18 cellular contexts compared by ENCODE assay signal in the genomic region with DNA sequence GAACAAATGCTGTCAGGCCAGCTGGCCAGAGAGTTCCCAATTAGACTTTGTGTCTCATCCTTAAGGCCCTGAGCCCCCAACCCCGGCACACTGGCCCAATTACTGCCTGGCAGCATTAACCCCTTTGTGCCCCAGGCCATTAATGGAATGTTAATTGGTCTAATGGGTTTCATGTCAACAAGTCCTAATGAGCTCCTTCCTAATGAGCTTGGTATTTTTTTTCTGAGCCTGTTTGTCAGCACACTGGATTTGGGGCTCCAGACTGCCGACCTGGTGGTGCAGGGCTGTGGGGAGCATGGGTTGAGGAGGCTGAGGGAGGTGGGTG.
DNase-seq lines count a peak whose midpoint lies in the region; TF ChIP-seq lines count a peak whose summit lies in the region.
"Had no signal": no experiment of that assay in that cellular context is flagged by ENCODE, and none has a peak within 500 bp of the region (broad histone marks: within the 10 kb centered on the region; RNA-seq: fewer than 3 reads in every experiment).

No MANE protein-coding gene starts in this region.

- H2AK5ac ChIP-seq in mesenchymal stem cell (ENCODE audit: low read length, severe bottlenecking): peak overlapping the region; percentile 29

- peaks cover 90% of the 10 kb centered on the region for H3K4me1 Mint-ChIP-seq in brain

- WGBS in mesenchymal stem cell: 51% methylated on average over 2 of the region's 2 CpGs
- WGBS in lower leg skin, 2 donors: 60 to 78% methylated on average over 2 of the region's 2 CpGs

- peaks cover 6% of the 10 kb centered on the region for H3K36me3 Mint-ChIP-seq in brain
- H3K36me3 Mint-ChIP-seq: CD14-positive monocyte had no signal

- H3K9me3 ChIP-seq in mesenchymal stem cell (ENCODE audit: control insufficient read depth, low read length) (no peaks in the 10 kb centered on the region), skeletal muscle tissue (ENCODE audit: control insufficient read depth in 3 of 3, low read length in 3 of 3) (no peaks in the 10 kb centered on the region), uterus (no peaks in the 10 kb centered on the region)
- H3K9me3 ChIP-seq: HAP-1, MG63 had no signal

- H4K8ac ChIP-seq in mesenchymal stem cell (ENCODE audit: low read length): no peak overlapping the region

- no peak overlapping the region for H4K91ac ChIP-seq in mesenchymal stem cell (ENCODE audit: low read length)

- peak; percentile 63 for DNase-seq in NCI-H82 (lab: John Stamatoyannopoulos, UW)
- DNase-seq in mesenchymal stem cell: no peak
- DNase-seq in uterus: no peak
- no peak for DNase-seq in lower leg skin (ENCODE audit: low spot score in 2 of 2)
- DNase-seq in NCI-H2029 treated with DMSO at 0.1 percent for 48 hours (lab: John Stamatoyannopoulos, UW): no peak
- no peak for DNase-seq in mucosa of gallbladder (ENCODE audit: low spot score)
- DNase-seq: COR-L47, DMS153, IMR-90, Karpas-422, MG63, NCI-H1092, NCI-H510A treated with DMSO at 0.1 percent for 48 hours, SHP77 treated with DMSO at 0.1 percent for 48 hours had no signal

- H3K27me3 ChIP-seq in mesenchymal stem cell (ENCODE audit: control insufficient read depth in 1 of 2, insufficient read depth in 1 of 2, low read length in 2 of 2): peaks cover 0 to 44% of the 10 kb centered on the region in 2 experiments
- no peaks in the 10 kb centered on the region for H3K27me3 ChIP-seq in skeletal muscle tissue (ENCODE audit: control insufficient read depth in 3 of 3, insufficient read depth in 3 of 3, low read length in 3 of 3)
- no peaks in the 10 kb centered on the region for H3K27me3 ChIP-seq in uterus
- H3K27me3 ChIP-seq: MG63 had no signal

- peaks cover 60% of the 10 kb centered on the region for H3K4me1 ChIP-seq in mesenchymal stem cell (ENCODE audit: control insufficient read depth, insufficient read depth, low read depth, low read length)
- peaks cover 22 to 46% (median 43%) of the 10 kb centered on the region in 3 donors for H3K4me1 ChIP-seq in skeletal muscle tissue (ENCODE audit: control insufficient read depth in 3 of 3, insufficient read depth in 3 of 3, low read length in 3 of 3)
- peaks cover 7 to 12% of the 10 kb centered on the region in 2 donors for H3K4me1 ChIP-seq in uterus

- no peak overlapping the region for H2BK12ac ChIP-seq in mesenchymal stem cell (ENCODE audit: low read length in 2 of 2)

- no peak overlapping the region for H3K4me2 ChIP-seq in mesenchymal stem cell (ENCODE audit: low read length, poor library complexity, severe bottlenecking)

- peak overlapping the region; percentile 33 for H2BK5ac ChIP-seq in mesenchymal stem cell (ENCODE audit: low read depth, low read length, poor library complexity, severe bottlenecking)

- H3K79me1 ChIP-seq in mesenchymal stem cell (replicated peaks; ENCODE audit: low read length, poor library complexity, severe bottlenecking): peaks cover 28% of the 10 kb centered on the region

- H3K9ac ChIP-seq in mesenchymal stem cell (ENCODE audit: low read length) (no peak overlapping the region), skeletal muscle tissue (ENCODE audit: low read depth in 1 of 3, low read length in 3 of 3) (no peak overlapping the region)

- H3K4ac ChIP-seq in mesenchymal stem cell (ENCODE audit: low read depth in 1 of 2, low read length in 2 of 2): no peak overlapping the region

- H3K4me3 ChIP-seq in mesenchymal stem cell (ENCODE audit: insufficient read depth in 1 of 2, low read depth in 1 of 2, low read length in 2 of 2) (no peak overlapping the region), skeletal muscle tissue (ENCODE audit: low read length in 3 of 3) (no peak overlapping the region), uterus (no peak overlapping the region), lower leg skin (ENCODE audit: low read depth, poor library complexity, severe bottlenecking) (no peak overlapping the region)
- H3K4me3 ChIP-seq: HAP-1, MG63 had no signal

- no peak overlapping the region for H2BK15ac ChIP-seq in mesenchymal stem cell (ENCODE audit: low read depth, poor library complexity, severe bottlenecking)

- H3K36me3 ChIP-seq in mesenchymal stem cell (ENCODE audit: control insufficient read depth in 1 of 2, insufficient read depth in 2 of 2, low read depth in 1 of 2, low read length in 2 of 2) (peaks cover 0 to 24% of the 10 kb centered on the region in 2 experiments), skeletal muscle tissue (ENCODE audit: control insufficient read depth in 3 of 3, insufficient read depth in 3 of 3, low read length in 3 of 3) (no peaks in the 10 kb centered on the region), uterus (no peaks in the 10 kb centered on the region)
- H3K36me3 ChIP-seq: HAP-1, MG63 had no signal

- H3K27ac ChIP-seq in mesenchymal stem cell (ENCODE audit: low read length, poor library complexity, severe bottlenecking) (peak overlapping the region; percentile 89), skeletal muscle tissue (ENCODE audit: low read depth, low read length) (peak overlapping the region; percentile 70), uterus (peak overlapping the region in 1 of 2 donors; percentile 67)

- H3K4me3 Mint-ChIP-seq in brain: no peak overlapping the region
- H3K4me3 Mint-ChIP-seq: CD14-positive monocyte had no signal

- no peak overlapping the region for H3K14ac ChIP-seq in mesenchymal stem cell (ENCODE audit: low read length in 2 of 2)

- H2AFZ ChIP-seq in mesenchymal stem cell (ENCODE audit: low read depth, low read length): no peak overlapping the region

- H3K27ac Mint-ChIP-seq in brain: peak overlapping the region in 3 of 5 experiments; percentile 49 to 93 (median 62)
- H3K27ac Mint-ChIP-seq: CD14-positive monocyte had no signal

- TF ChIP-seq POLR2A in uterus (IDR thresholded peaks at IDR 0.05): no peak
- no peak for TF ChIP-seq POLR2A in lower leg skin (IDR thresholded peaks at IDR 0.05)

- TF ChIP-seq CTCF in brain (conservative IDR thresholded peaks at IDR 0.05) (no peak), uterus (IDR thresholded peaks at IDR 0.05) (no peak), lower leg skin (IDR thresholded peaks at IDR 0.05) (no peak)

- peaks cover 3% of the 10 kb centered on the region for H3K27me3 Mint-ChIP-seq in brain

- no peaks in the 10 kb centered on the region for H3K9me3 Mint-ChIP-seq in brain
- H3K9me3 Mint-ChIP-seq: CD14-positive monocyte had no signal

- H3K18ac ChIP-seq in mesenchymal stem cell (ENCODE audit: low read depth in 1 of 2, low read length in 2 of 2): no peak overlapping the region

- intact Hi-C loops in uterus (cut with DNase I; ENCODE audit: low total_unique reads): loop anchor here (5.0 kb wide), 1 partner anchor 180 kb away; no protein-coding TSS in a partner anchor
- intact Hi-C loops in lower leg skin (cut with DNase I; ENCODE audit: low total_unique reads): loop anchor here (5.0 kb wide), 1 partner anchor 395 kb away; a partner anchor contains a TSS

- H2BK120ac ChIP-seq in mesenchymal stem cell (ENCODE audit: low read depth, low read length): no peak overlapping the region

- H3K23ac ChIP-seq in mesenchymal stem cell (ENCODE audit: low read length in 2 of 2): no peak overlapping the region
